In the genomic region with DNA sequence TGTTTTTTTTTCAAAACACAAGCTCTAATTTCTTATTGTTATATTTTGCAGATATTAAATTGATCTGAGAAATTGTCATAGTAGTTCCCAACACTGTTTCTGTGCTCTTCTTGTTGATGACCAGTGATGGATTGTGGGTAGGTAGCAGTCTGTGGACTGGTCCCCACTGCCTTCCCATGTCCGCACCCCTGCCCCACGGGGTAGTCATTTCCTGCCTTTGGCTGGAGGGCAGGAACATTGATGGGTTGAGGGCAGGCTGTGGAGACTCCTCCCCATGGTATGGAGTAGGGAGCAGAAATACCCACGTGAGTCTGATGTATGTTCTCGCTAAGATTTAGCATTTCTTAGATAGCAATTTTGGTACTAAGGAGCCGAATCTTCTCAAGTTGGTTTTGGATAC, we compare ENCODE assay signal across 26 cellular contexts.
"Had no signal": no experiment of that assay in that cellular context is flagged by ENCODE, and none has a peak within 500 bp of the region (broad histone marks: within the 10 kb centered on the region; RNA-seq: fewer than 3 reads in every experiment).

No MANE protein-coding gene starts in this region.

- H3K36me3 ChIP-seq: colonic mucosa, esophagus squamous epithelium, gastrocnemius medialis, heart right ventricle, lower lobe of right lung had no signal

- H3K9me3 ChIP-seq: colonic mucosa, esophagus squamous epithelium, gastrocnemius medialis, lower lobe of right lung, mucosa of descending colon had no signal

- H3K27ac Mint-ChIP-seq: dendritic cell treated with granulocyte-macrophage colony-stimulating factor and Interleukin-4, amounts not matched to agents 40 ng/mL and 50 ng/mL, for 4 days; effector memory CD8-positive, alpha-beta T cell; endodermal cell; mesothelial cell of epicardium; naive B cell had no signal

- H3K9me3 Mint-ChIP-seq: endodermal cell had no signal

- H3K4me3 ChIP-seq: colonic mucosa, esophagus squamous epithelium, gastrocnemius medialis, heart right ventricle, lower lobe of right lung, mucosa of descending colon had no signal

- H3K4me1 Mint-ChIP-seq: endodermal cell, mesothelial cell of epicardium, naive B cell had no signal

- DNase-seq: colonic mucosa; cortex of kidney; effector CD8-positive, alpha-beta T cell; effector memory CD8-positive, alpha-beta T cell; endodermal cell; erythroblast; esophagus squamous epithelium; foreskin fibroblast; foreskin melanocyte; gastrocnemius medialis; glutamatergic neuron; head of caudate nucleus; heart right ventricle; hippocampal formation; kidney glomerular epithelial cell; left colon; left ventricle myocardium superior; lower lobe of right lung; mesenchymal stem cell; mucosa of descending colon; naive B cell had no signal

- H3K27ac ChIP-seq: colonic mucosa, epithelial cell of prostate, esophagus squamous epithelium, gastrocnemius medialis, heart right ventricle, lower lobe of right lung had no signal

- ATAC-seq: effector memory CD8-positive, alpha-beta T cell; esophagus mucosa; gastrocnemius medialis; heart right ventricle; left colon; left lobe of liver; left ventricle myocardium superior; lower lobe of right lung; mucosa of descending colon had no signal

- H3K4me3 Mint-ChIP-seq: dendritic cell treated with granulocyte-macrophage colony-stimulating factor and Interleukin-4, amounts not matched to agents 40 ng/mL and 50 ng/mL, for 4 days; effector memory CD8-positive, alpha-beta T cell; endodermal cell; mesothelial cell of epicardium; naive B cell had no signal

- H3K4me1 ChIP-seq: colonic mucosa, esophagus squamous epithelium, gastrocnemius medialis, heart right ventricle, lower lobe of right lung had no signal

- H3K36me3 Mint-ChIP-seq: mesothelial cell of epicardium, naive B cell had no signal

- H3K27me3 ChIP-seq: colonic mucosa, esophagus squamous epithelium, gastrocnemius medialis, heart right ventricle had no signal
